ENCODE assay signal across 1 cellular context in the genomic region with DNA sequence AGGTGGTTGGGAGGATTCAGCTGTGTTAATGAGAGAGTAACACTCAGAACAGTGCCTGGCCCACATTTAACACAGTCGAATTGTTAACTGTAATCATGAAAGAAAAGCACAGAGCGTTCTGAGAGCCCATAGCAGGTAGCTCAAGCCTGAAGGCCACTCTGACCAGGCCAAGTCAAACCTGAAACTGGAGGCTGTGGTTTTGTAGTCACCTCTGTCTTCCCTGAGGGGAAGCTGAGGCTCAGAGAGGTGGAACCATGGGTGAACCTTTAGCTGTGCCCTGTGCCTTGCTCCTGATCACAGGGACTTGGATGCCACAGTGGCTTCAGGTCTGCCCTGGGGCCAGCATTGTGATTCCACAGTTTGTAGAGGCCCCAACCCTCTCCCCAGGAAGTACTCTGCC.
TF ChIP-seq lines count a peak whose summit lies in the region.

No MANE protein-coding gene starts in this region.

TF ChIP-seq in K562, 482 proteins besides CTCF, POLR2A, EP300 and RAD21:
- no peak for TF ChIP-seq RBM34 (IDR thresholded peaks at IDR 0.05; ENCODE audit: borderline replicate concordance, insufficient read depth, low read length)
- TF ChIP-seq, protein P1, sequence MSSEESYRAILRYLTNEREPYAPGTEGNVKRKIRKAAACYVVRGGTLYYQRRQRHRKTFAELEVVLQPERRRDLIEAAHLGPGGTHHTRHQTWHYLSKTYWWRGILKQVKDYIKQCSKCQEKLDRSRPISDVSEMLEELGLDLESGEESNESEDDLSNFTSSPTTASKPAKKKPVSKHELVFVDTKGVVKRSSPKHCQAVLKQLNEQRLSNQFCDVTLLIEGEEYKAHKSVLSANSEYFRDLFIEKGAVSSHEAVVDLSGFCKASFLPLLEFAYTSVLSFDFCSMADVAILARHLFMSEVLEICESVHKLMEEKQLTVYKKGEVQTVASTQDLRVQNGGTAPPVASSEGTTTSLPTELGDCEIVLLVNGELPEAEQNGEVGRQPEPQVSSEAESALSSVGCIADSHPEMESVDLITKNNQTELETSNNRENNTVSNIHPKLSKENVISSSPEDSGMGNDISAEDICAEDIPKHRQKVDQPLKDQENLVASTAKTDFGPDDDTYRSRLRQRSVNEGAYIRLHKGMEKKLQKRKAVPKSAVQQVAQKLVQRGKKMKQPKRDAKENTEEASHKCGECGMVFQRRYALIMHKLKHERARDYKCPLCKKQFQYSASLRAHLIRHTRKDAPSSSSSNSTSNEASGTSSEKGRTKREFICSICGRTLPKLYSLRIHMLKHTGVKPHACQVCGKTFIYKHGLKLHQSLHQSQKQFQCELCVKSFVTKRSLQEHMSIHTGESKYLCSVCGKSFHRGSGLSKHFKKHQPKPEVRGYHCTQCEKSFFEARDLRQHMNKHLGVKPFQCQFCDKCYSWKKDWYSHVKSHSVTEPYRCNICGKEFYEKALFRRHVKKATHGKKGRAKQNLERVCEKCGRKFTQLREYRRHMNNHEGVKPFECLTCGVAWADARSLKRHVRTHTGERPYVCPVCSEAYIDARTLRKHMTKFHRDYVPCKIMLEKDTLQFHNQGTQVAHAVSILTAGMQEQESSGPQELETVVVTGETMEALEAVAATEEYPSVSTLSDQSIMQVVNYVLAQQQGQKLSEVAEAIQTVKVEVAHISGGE (CRISPR knock-in tag; IDR thresholded peaks at IDR 0.05) = no peak
